In the genomic region with DNA sequence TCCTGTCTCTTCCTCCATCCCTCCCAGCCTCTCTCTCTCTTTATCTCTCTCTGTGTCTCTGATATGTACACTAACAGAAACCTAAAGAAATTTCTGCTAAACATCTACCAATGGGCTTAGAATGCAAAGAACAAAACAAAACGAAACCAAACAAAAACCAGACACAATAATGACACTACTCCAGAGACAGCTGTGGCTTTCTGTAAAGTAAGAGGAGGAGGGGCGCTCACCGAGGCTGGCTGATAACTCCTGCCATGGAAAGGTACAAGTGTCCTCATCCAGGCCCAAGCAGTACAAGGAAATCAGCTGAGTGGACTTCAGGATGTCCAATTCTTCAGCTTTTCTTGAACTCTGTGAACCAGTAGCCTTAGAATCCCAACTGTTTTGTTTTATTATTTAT, we compare ENCODE assay signal across 20 cellular contexts.
"Had no signal": no experiment of that assay in that cellular context is flagged by ENCODE, and none has a peak within 500 bp of the region (broad histone marks: within the 10 kb centered on the region; RNA-seq: fewer than 3 reads in every experiment).

No MANE protein-coding gene starts in this region.

- H3K27me3 ChIP-seq: right lobe of liver, transverse colon, uterus had no signal

- H3K27ac ChIP-seq: coronary artery, epithelial cell of prostate, heart right ventricle, right lobe of liver, skin epidermis, transverse colon, uterus, VCaP had no signal

- ATAC-seq: activated CD8-positive, alpha-beta T cell treated with anti-CD3 and anti-CD28 coated beads for 36 hours; activated naive CD8-positive, alpha-beta T cell treated with anti-CD3 and anti-CD28 coated beads, Interleukin-2, amount 50 U/mL, for 24 hours; left colon; mucosa of descending colon; right lobe of liver; stimulated activated memory B cell treated with anti-CD40 and anti-IgM and Interleukin-4, amounts not matched to agents 10 μg/mL and 1 μg/mL and 100 μg/mL, for 72 hours had no signal

- DNase-seq: activated CD4-positive, alpha-beta T cell treated with anti-CD3 and anti-CD28 coated beads, Interleukin-2, amount 10 ng/mL, durations not matched to agents 7 days and 5 days; activated CD4-positive, CD25-positive, alpha-beta regulatory T cell treated with anti-CD3 and anti-CD28 coated beads, Interleukin-2, amount 50 U/mL, for 72 hours; activated CD8-positive, alpha-beta T cell treated with anti-CD3 and anti-CD28 coated beads for 36 hours; activated gamma-delta T cell; activated naive CD4-positive, alpha-beta T cell treated with anti-CD3 and anti-CD28 coated beads, Interleukin-2, amount 50 U/mL, for 16 hours; activated naive CD8-positive, alpha-beta T cell treated with anti-CD3 and anti-CD28 coated beads, Interleukin-2, amount 50 U/mL, for 24 hours; cerebellar nuclear complex; heart right ventricle; left colon; mucosa of descending colon; nucleus accumbens; right lobe of liver; stimulated activated CD4-positive, alpha-beta T cell treated with anti-CD3 and anti-CD28 coated beads, Interleukin-2, amount 100 ng/mL, for 24 hours; transverse colon; uterus had no signal

- H3K36me3 ChIP-seq: heart right ventricle, right lobe of liver, transverse colon, uterus had no signal

- H3K9me3 ChIP-seq: mucosa of descending colon, right lobe of liver, transverse colon, uterus had no signal

- H3K4me3 ChIP-seq: coronary artery, heart right ventricle, mucosa of descending colon, right lobe of liver, skin epidermis, transverse colon, uterus had no signal

- H3K4me1 ChIP-seq: right lobe of liver, transverse colon, uterus had no signal
